ENCODE assay signal across 8 cellular contexts in genomic region chr12:104494137-104494815, GRCh38. TPM values are rescaled to one million over a fixed set of nuclear protein-coding genes. Genes with fewer than 3 reads are reported as not detected.
DNase-seq lines count a peak whose midpoint lies in the region; ATAC-seq and TF ChIP-seq lines count a peak whose summit lies in the region.

No MANE protein-coding gene starts in this region.

- H3K27me3 Mint-ChIP-seq in CD14-positive monocyte (ENCODE audit: low read depth in 3 of 3): peaks cover 0 to 3% (median 0%) of the 10 kb centered on the region in 3 donors
- no peaks in the 10 kb centered on the region for H3K27me3 Mint-ChIP-seq in glutamatergic neuron (ENCODE audit: unreplicated experiment)

- H3K4me3 Mint-ChIP-seq in CD14-positive monocyte (peak overlapping the region in 1 of 2 donors; percentile 53), glutamatergic neuron (ENCODE audit: unreplicated experiment) (no peak overlapping the region)

- H3K4me3 ChIP-seq in left lung: no peak overlapping the region

- H3K27ac Mint-ChIP-seq in CD14-positive monocyte (peak overlapping the region; percentile 42 to 79 (median 66)), glutamatergic neuron (ENCODE audit: unreplicated experiment) (no peak overlapping the region)

- no peak for DNase-seq in CD14-positive monocyte (ENCODE audit: low spot score)
- DNase-seq in activated T-cell treated with anti-CD3 and anti-CD28 coated beads, Interleukin-2, amount 50 U/mL, for 48 hours: peak; percentile 80 to 82
- DNase-seq in left lung: no peak
- peak; percentile 84 for DNase-seq in stimulated activated naive CD4-positive, alpha-beta T cell treated with Interleukin-2 at 50 U/mL for 16 hours (lab: John Stamatoyannopoulos, UW)
- DNase-seq in GM13977 (ENCODE audit: low spot score): no peak
- no peak for DNase-seq in glutamatergic neuron
- DNase-seq in NCI-H446 treated with DMSO at 0.1 percent for 48 hours (lab: John Stamatoyannopoulos, UW): no peak

- H3K36me3 ChIP-seq in left lung: no peaks in the 10 kb centered on the region

- no peaks in the 10 kb centered on the region for H3K9me3 ChIP-seq in left lung

- peak; percentile 36 for ATAC-seq in HG03064 (IDR thresholded peaks at IDR 0.05; ENCODE audit: low read depth, unreplicated experiment)
- peak; percentile 48 for ATAC-seq in left lung

- H3K9me3 Mint-ChIP-seq in CD14-positive monocyte (peaks cover 0 to 1% (median 0%) of the 10 kb centered on the region in 7 donors), glutamatergic neuron (ENCODE audit: unreplicated experiment) (peaks cover 3% of the 10 kb centered on the region)

- H3K27me3 ChIP-seq in left lung: no peaks in the 10 kb centered on the region

- peaks cover 0 to 85% of the 10 kb centered on the region in 2 donors for H3K4me1 ChIP-seq in left lung

- intact Hi-C loops in CD14-positive monocyte (cut with micrococcal nuclease): no loop called here
- intact Hi-C loops in left lung (cut with DNase I): no loop called here

- TF ChIP-seq CTCF in CD14-positive monocyte (IDR thresholded peaks at IDR 0.05) (no peak), left lung (IDR thresholded peaks at IDR 0.05) (no peak), GM13977 (IDR thresholded peaks at IDR 0.05; ENCODE audit: extremely low read depth, insufficient read depth, missing control alignments) (no peak), glutamatergic neuron (IDR thresholded peaks at IDR 0.05; ENCODE audit: partially characterized antibody, unreplicated experiment) (no peak)

- peak overlapping the region; percentile 39 to 42 for H3K27ac ChIP-seq in left lung

- H3K4me1 Mint-ChIP-seq in CD14-positive monocyte (peaks cover 86% of the 10 kb centered on the region), glutamatergic neuron (ENCODE audit: low read depth, unreplicated experiment) (peaks cover 4% of the 10 kb centered on the region)

- peaks cover 55 to 69% of the 10 kb centered on the region in 2 donors for H3K36me3 Mint-ChIP-seq in CD14-positive monocyte
- no peaks in the 10 kb centered on the region for H3K36me3 Mint-ChIP-seq in glutamatergic neuron (ENCODE audit: unreplicated experiment)

- in situ Hi-C loops in GM13977 (cut with MboI; ENCODE audit: low pct_unique_long_range_greater_than_20kb, low sequenced_read_pairs, unreplicated experiment): no loop called here

RNA-seq across cellular contexts. Expression of gene CHST11, which starts 37.5 kb away (rescaled TPM):
- polyA plus RNA-seq in CD14-positive monocyte: 10 to 100 TPM; 44.4 to 48.4 TPM
- total RNA-seq in left lung: 10 to 100 TPM; 39.3 to 56.9 TPM
- 11.5 TPM for total RNA-seq in glutamatergic neuron (ENCODE audit: unreplicated experiment)

Comparison
In these comparisons a context has a peak if more than half of its experiments do, and no peak if none do; other contexts are left out.
1. DNase-seq: peak in activated T-cell treated with anti-CD3 and anti-CD28 coated beads, Interleukin-2, amount 50 U/mL, for 48 hours (2 of 2) and stimulated activated naive CD4-positive, alpha-beta T cell treated with Interleukin-2 at 50 U/mL for 16 hours (single experiment); none in CD14-positive monocyte (single experiment), left lung (0 of 2), GM13977 (single experiment), glutamatergic neuron (single experiment) and NCI-H446 treated with DMSO at 0.1 percent for 48 hours (single experiment).